Comparison of ENCODE assay signal across 17 cellular contexts in the genomic region with DNA sequence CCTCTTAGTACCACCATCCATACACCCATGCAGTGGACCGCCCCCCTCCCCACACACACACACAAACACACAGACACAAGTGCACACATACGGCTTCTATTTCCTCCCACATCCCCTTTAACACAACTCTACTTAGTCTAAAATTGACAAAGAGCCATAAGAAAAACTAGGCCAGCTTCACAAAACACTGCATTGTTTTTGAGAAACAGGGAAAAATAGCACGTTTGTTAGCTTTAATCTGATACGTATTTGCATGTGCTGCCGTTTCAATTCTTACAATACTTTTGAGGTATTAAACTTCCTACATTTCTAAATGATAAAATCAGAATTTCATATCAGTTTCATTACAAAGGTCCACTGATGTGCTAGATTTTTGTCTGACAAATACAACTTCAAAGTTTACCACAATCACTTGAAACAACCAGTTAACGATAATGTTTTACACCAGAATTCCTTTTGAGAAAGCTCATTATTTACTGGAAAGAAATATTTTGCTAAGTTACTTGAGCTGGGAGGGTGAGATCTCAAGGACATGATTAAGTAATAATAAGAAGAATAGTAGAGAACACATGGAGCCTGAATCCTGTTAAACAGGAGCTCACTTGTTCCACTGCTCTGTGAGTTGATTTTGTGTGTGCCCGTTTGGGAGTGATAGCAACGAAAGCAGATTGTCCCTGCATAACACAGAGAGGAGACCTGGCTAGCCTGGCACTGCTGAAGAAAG.
DNase-seq lines count a peak whose midpoint lies in the region; ATAC-seq, FAIRE-seq and TF ChIP-seq lines count a peak whose summit lies in the region.
"Had no signal": no experiment of that assay in that cellular context is flagged by ENCODE, and none has a peak within 500 bp of the region (broad histone marks: within the 10 kb centered on the region; RNA-seq: fewer than 3 reads in every experiment).

No MANE protein-coding gene starts in this region.

- H3K4me1 Mint-ChIP-seq in astrocyte (ENCODE audit: low read depth, unreplicated experiment): peaks cover 13% of the 10 kb centered on the region
- H3K4me1 Mint-ChIP-seq in activated T-helper 1 cell treated with anti-CD3 and anti-CD28 coated beads, Interleukin-12 subunit alpha, Interleukin-12 subunit beta, Interleukin-2, Interleukin-4 antibody, amounts not matched to agents 30 ng/mL and 10 ng/mL and 1 ng/mL, durations not matched to agents 14 hours and 24 hours and 36 hours (ENCODE audit: low read depth): peaks cover 18% of the 10 kb centered on the region
- peaks cover 20% of the 10 kb centered on the region for H3K4me1 Mint-ChIP-seq in activated CD4-positive, alpha-beta memory T cell treated with anti-CD3 and anti-CD28 coated beads, Interleukin-2, amount 10 ng/mL, durations not matched to agents 7 days and 5 days
- H3K4me1 Mint-ChIP-seq in GM23338: peaks cover 24% of the 10 kb centered on the region

- no peaks in the 10 kb centered on the region for H4K20me1 ChIP-seq in astrocyte (ENCODE audit: insufficient read depth, low read length)
- no peaks in the 10 kb centered on the region for H4K20me1 ChIP-seq in osteoblast (ENCODE audit: insufficient read depth, low read length)
- no peaks in the 10 kb centered on the region for H4K20me1 ChIP-seq in GM23338 (replicated peaks; ENCODE audit: insufficient read depth)

- H3K79me2 ChIP-seq in astrocyte (ENCODE audit: insufficient read depth, low read length): no peaks in the 10 kb centered on the region
- no peaks in the 10 kb centered on the region for H3K79me2 ChIP-seq in osteoblast (ENCODE audit: insufficient read depth, low read length)
- H3K79me2 ChIP-seq in GM23338 (replicated peaks; ENCODE audit: insufficient read depth): no peaks in the 10 kb centered on the region

- TF ChIP-seq CTCF in astrocyte (IDR thresholded peaks at IDR 0.05; ENCODE audit: insufficient read depth, low read depth, low read length): no peak
- no peak for TF ChIP-seq CTCF in gastroesophageal sphincter (IDR thresholded peaks at IDR 0.05)
- TF ChIP-seq CTCF in osteoblast (IDR thresholded peaks at IDR 0.05; ENCODE audit: extremely low read depth, low read depth, low read length): no peak
- TF ChIP-seq CTCF in GM23338 (conservative IDR thresholded peaks at IDR 0.05; ENCODE audit: low read depth in 2 of 2): no peak

- H3K36me3 ChIP-seq in astrocyte (ENCODE audit: insufficient read depth, low read length): no peaks in the 10 kb centered on the region
- no peaks in the 10 kb centered on the region for H3K36me3 ChIP-seq in gastroesophageal sphincter
- H3K36me3 ChIP-seq in osteoblast (ENCODE audit: insufficient read depth, low read length): no peaks in the 10 kb centered on the region
- H3K36me3 ChIP-seq in small intestine (ENCODE audit: control insufficient read depth in 2 of 2, insufficient read depth in 2 of 2, low read length in 2 of 2): no peaks in the 10 kb centered on the region
- H3K36me3 ChIP-seq in GM23338 (ENCODE audit: insufficient read depth): no peaks in the 10 kb centered on the region
- H3K36me3 ChIP-seq: HAP-1 had no signal

- no peak overlapping the region for H3K4me3 Mint-ChIP-seq in astrocyte (ENCODE audit: unreplicated experiment)
- no peak overlapping the region for H3K4me3 Mint-ChIP-seq in activated T-helper 1 cell treated with anti-CD3 and anti-CD28 coated beads, Interleukin-12 subunit alpha, Interleukin-12 subunit beta, Interleukin-2, Interleukin-4 antibody, amounts not matched to agents 30 ng/mL and 10 ng/mL and 1 ng/mL, durations not matched to agents 14 hours and 24 hours and 36 hours
- no peak overlapping the region for H3K4me3 Mint-ChIP-seq in activated CD4-positive, alpha-beta memory T cell treated with anti-CD3 and anti-CD28 coated beads, Interleukin-2, amount 10 ng/mL, durations not matched to agents 7 days and 5 days
- H3K4me3 Mint-ChIP-seq in GM23338: no peak overlapping the region
- H3K4me3 Mint-ChIP-seq: CD8-positive, alpha-beta memory T cell; central memory CD8-positive, alpha-beta T cell; nephron; T-cell had no signal

- H3F3A ChIP-seq in GM23338 (replicated peaks; ENCODE audit: low read depth): no peaks in the 10 kb centered on the region

- no peak for TF ChIP-seq EP300 in gastroesophageal sphincter (IDR thresholded peaks at IDR 0.05)

- no peak overlapping the region for H3K9ac ChIP-seq in astrocyte (ENCODE audit: low read length)

- FAIRE-seq in astrocyte (lab: Jason Lieb, UNC) (peak; percentile 45), small intestine (lab: Jason Lieb, UNC) (no peak)
- FAIRE-seq: frontal cortex had no signal

- H3K27ac Mint-ChIP-seq in astrocyte (ENCODE audit: unreplicated experiment) (no peak overlapping the region), GM23338 (no peak overlapping the region)
- no peak overlapping the region for H3K27ac Mint-ChIP-seq in activated T-helper 1 cell treated with anti-CD3 and anti-CD28 coated beads, Interleukin-12 subunit alpha, Interleukin-12 subunit beta, Interleukin-2, Interleukin-4 antibody, amounts not matched to agents 30 ng/mL and 10 ng/mL and 1 ng/mL, durations not matched to agents 14 hours and 24 hours and 36 hours
- H3K27ac Mint-ChIP-seq in activated CD4-positive, alpha-beta memory T cell treated with anti-CD3 and anti-CD28 coated beads, Interleukin-2, amount 10 ng/mL, durations not matched to agents 7 days and 5 days: no peak overlapping the region
- H3K27ac Mint-ChIP-seq: CD8-positive, alpha-beta memory T cell; T-cell had no signal

- peak; percentile 31 for ATAC-seq in gastroesophageal sphincter
- ATAC-seq in GM23338: no peak
- ATAC-seq: T-cell had no signal

- no peak for TF ChIP-seq POLR2A in gastroesophageal sphincter (IDR thresholded peaks at IDR 0.05)

- no peaks in the 10 kb centered on the region for H3K4me1 ChIP-seq in astrocyte (ENCODE audit: insufficient read depth, low read length)
- peaks cover 0 to 5% (median 0%) of the 10 kb centered on the region in 3 donors for H3K4me1 ChIP-seq in gastroesophageal sphincter
- H3K4me1 ChIP-seq in osteoblast (ENCODE audit: insufficient read depth, low read length): peaks cover 13% of the 10 kb centered on the region
- no peaks in the 10 kb centered on the region for H3K4me1 ChIP-seq in small intestine (ENCODE audit: control insufficient read depth in 2 of 2, insufficient read depth in 1 of 2, low read depth in 1 of 2, low read length in 1 of 2)
- H3K4me1 ChIP-seq in GM23338 (ENCODE audit: insufficient read depth): peaks cover 27% of the 10 kb centered on the region

- no peak overlapping the region for H3K4me2 ChIP-seq in astrocyte (ENCODE audit: low read length)
- H3K4me2 ChIP-seq in osteoblast (ENCODE audit: insufficient read depth, low read length): no peak overlapping the region
- H3K4me2 ChIP-seq in GM23338: no peak overlapping the region

- H3K27me3 ChIP-seq in astrocyte (ENCODE audit: insufficient read depth, low read length): no peaks in the 10 kb centered on the region
- H3K27me3 ChIP-seq in gastroesophageal sphincter: no peaks in the 10 kb centered on the region
- H3K27me3 ChIP-seq in osteoblast (ENCODE audit: insufficient read depth, low read length): no peaks in the 10 kb centered on the region
- no peaks in the 10 kb centered on the region for H3K27me3 ChIP-seq in small intestine (ENCODE audit: control insufficient read depth in 2 of 2, insufficient read depth in 2 of 2, low read length in 2 of 2)
- no peaks in the 10 kb centered on the region for H3K27me3 ChIP-seq in GM23338 (ENCODE audit: insufficient read depth)

- H3K27me3 Mint-ChIP-seq in astrocyte (ENCODE audit: low read depth, unreplicated experiment): no peaks in the 10 kb centered on the region
- H3K27me3 Mint-ChIP-seq in activated T-helper 1 cell treated with anti-CD3 and anti-CD28 coated beads, Interleukin-12 subunit alpha, Interleukin-12 subunit beta, Interleukin-2, Interleukin-4 antibody, amounts not matched to agents 30 ng/mL and 10 ng/mL and 1 ng/mL, durations not matched to agents 14 hours and 24 hours and 36 hours (ENCODE audit: insufficient read depth): no peaks in the 10 kb centered on the region
- H3K27me3 Mint-ChIP-seq in activated CD4-positive, alpha-beta memory T cell treated with anti-CD3 and anti-CD28 coated beads, Interleukin-2, amount 10 ng/mL, durations not matched to agents 7 days and 5 days: peaks cover 5% of the 10 kb centered on the region
- H3K27me3 Mint-ChIP-seq in GM23338 (ENCODE audit: insufficient read depth, low read depth, poor library complexity): peaks cover 2% of the 10 kb centered on the region

- DNase-seq in COLO829 (ENCODE audit: low spot score) (peak; percentile 56), astrocyte (ENCODE audit: low read depth) (peak; percentile 66), osteoblast (ENCODE audit: insufficient read length, low spot score, missing footprints) (no peak), small intestine (no peak), GM23338 (ENCODE audit: low spot score) (no peak)
- DNase-seq in activated T-helper 1 cell treated with anti-CD3 and anti-CD28 coated beads, Interleukin-12 subunit alpha, Interleukin-12 subunit beta, Interleukin-2, Interleukin-4 antibody, amounts not matched to agents 30 ng/mL and 10 ng/mL and 1 ng/mL, durations not matched to agents 14 hours and 24 hours and 36 hours (ENCODE audit: low spot score): no peak
- no peak for DNase-seq in activated CD4-positive, alpha-beta memory T cell treated with anti-CD3 and anti-CD28 coated beads, Interleukin-2, amount 10 ng/mL, durations not matched to agents 7 days and 5 days
- DNase-seq: activated CD4-positive, alpha-beta T cell treated with anti-CD3 and anti-CD28 coated beads, Interleukin-2, amount 50 U/mL, for 48 hours; CD8-positive, alpha-beta memory T cell; EL; T-cell had no signal

- intact Hi-C loops in activated T-helper 1 cell treated with anti-CD3 and anti-CD28 coated beads, Interleukin-12 subunit alpha, Interleukin-12 subunit beta, Interleukin-2, Interleukin-4 antibody, amounts not matched to agents 30 ng/mL and 10 ng/mL and 1 ng/mL, durations not matched to agents 14 hours and 24 hours and 36 hours (cut with micrococcal nuclease): loop anchor here (2.0 kb wide), 1 partner anchor 67 kb away; no protein-coding TSS in a partner anchor

- no peak overlapping the region for H3K4me3 ChIP-seq in astrocyte (ENCODE audit: insufficient read depth, low read depth, low read length)
- no peak overlapping the region for H3K4me3 ChIP-seq in gastroesophageal sphincter
- no peak overlapping the region for H3K4me3 ChIP-seq in osteoblast (ENCODE audit: insufficient read depth, low read length)
- no peak overlapping the region for H3K4me3 ChIP-seq in small intestine (ENCODE audit: low read depth in 1 of 2, low read length in 2 of 2)
- H3K4me3 ChIP-seq in GM23338: no peak overlapping the region
- H3K4me3 ChIP-seq: HAP-1 had no signal

- H3K9me3 ChIP-seq in astrocyte (ENCODE audit: insufficient read depth, low read depth, low read length) (no peaks in the 10 kb centered on the region), gastroesophageal sphincter (no peaks in the 10 kb centered on the region), osteoblast (ENCODE audit: low read depth, low read length) (no peaks in the 10 kb centered on the region), small intestine (ENCODE audit: control insufficient read depth, low read depth) (no peaks in the 10 kb centered on the region)
- H3K9me3 ChIP-seq: HAP-1 had no signal

- POLR2A ChIA-PET in activated CD4-positive, alpha-beta memory T cell treated with anti-CD3 and anti-CD28 coated beads, Interleukin-2, amount 10 ng/mL, durations not matched to agents 7 days and 5 days (lab: Charles Lee): no interaction called here

- H2AFZ ChIP-seq in astrocyte (ENCODE audit: low read depth, low read length): no peak overlapping the region
- peak overlapping the region; percentile 23 for H2AFZ ChIP-seq in osteoblast (ENCODE audit: low read length)
- no peak overlapping the region; the same call in 1 of the 2 replicates for H2AFZ ChIP-seq in GM23338

- H3K9me2 ChIP-seq in GM23338 (ENCODE audit: insufficient read depth): no peaks in the 10 kb centered on the region

- H3K9me3 Mint-ChIP-seq in astrocyte (ENCODE audit: unreplicated experiment): peaks cover under 1% of the 10 kb centered on the region
- H3K9me3 Mint-ChIP-seq in activated T-helper 1 cell treated with anti-CD3 and anti-CD28 coated beads, Interleukin-12 subunit alpha, Interleukin-12 subunit beta, Interleukin-2, Interleukin-4 antibody, amounts not matched to agents 30 ng/mL and 10 ng/mL and 1 ng/mL, durations not matched to agents 14 hours and 24 hours and 36 hours: no peaks in the 10 kb centered on the region
- H3K9me3 Mint-ChIP-seq in activated CD4-positive, alpha-beta memory T cell treated with anti-CD3 and anti-CD28 coated beads, Interleukin-2, amount 10 ng/mL, durations not matched to agents 7 days and 5 days: no peaks in the 10 kb centered on the region
- no peaks in the 10 kb centered on the region for H3K9me3 Mint-ChIP-seq in GM23338
- H3K9me3 Mint-ChIP-seq: CD8-positive, alpha-beta memory T cell; central memory CD8-positive, alpha-beta T cell; nephron; T-cell had no signal

- CTCF ChIA-PET in activated CD4-positive, alpha-beta memory T cell treated with anti-CD3 and anti-CD28 coated beads, Interleukin-2, amount 10 ng/mL, durations not matched to agents 7 days and 5 days (lab: Charles Lee): interaction anchor here (0.9 kb wide), 1 partner anchor 39 kb away, joined by 3 read pairs; no protein-coding TSS in a partner anchor

- H3K27ac ChIP-seq in astrocyte (ENCODE audit: low read depth, low read length) (no peak overlapping the region), gastroesophageal sphincter (no peak overlapping the region), osteoblast (ENCODE audit: low read depth, low read length) (no peak overlapping the region), small intestine (ENCODE audit: low read depth in 1 of 2, low read length in 1 of 2) (no peak overlapping the region), GM23338 (ENCODE audit: low read depth) (no peak overlapping the region)
- H3K27ac ChIP-seq: RWPE1 had no signal

- H3K36me3 Mint-ChIP-seq in astrocyte (ENCODE audit: low read depth, unreplicated experiment) (no peaks in the 10 kb centered on the region), GM23338 (ENCODE audit: low read depth) (no peaks in the 10 kb centered on the region)
- no peaks in the 10 kb centered on the region for H3K36me3 Mint-ChIP-seq in activated T-helper 1 cell treated with anti-CD3 and anti-CD28 coated beads, Interleukin-12 subunit alpha, Interleukin-12 subunit beta, Interleukin-2, Interleukin-4 antibody, amounts not matched to agents 30 ng/mL and 10 ng/mL and 1 ng/mL, durations not matched to agents 14 hours and 24 hours and 36 hours (ENCODE audit: low read depth)
- no peaks in the 10 kb centered on the region for H3K36me3 Mint-ChIP-seq in activated CD4-positive, alpha-beta memory T cell treated with anti-CD3 and anti-CD28 coated beads, Interleukin-2, amount 10 ng/mL, durations not matched to agents 7 days and 5 days (ENCODE audit: low read depth)
- H3K36me3 Mint-ChIP-seq: CD8-positive, alpha-beta memory T cell; T-cell had no signal

- 64 to 72% methylated on average over 6 to 8 of the region's 8 CpGs for WGBS in gastroesophageal sphincter (ENCODE audit: low coverage in 1 of 2), 2 donors
- 55 to 82% (median 73%) methylated on average over 8 of the region's 8 CpGs for WGBS in small intestine, 3 donors

Comparison
In these comparisons a context has a peak if more than half of its experiments do, and no peak if none do; other contexts are left out.
1. DNase-seq: peak in COLO829 (single experiment) and astrocyte (single experiment); none in osteoblast (single experiment), activated T-helper 1 cell treated with anti-CD3 and anti-CD28 coated beads, Interleukin-12 subunit alpha, Interleukin-12 subunit beta, Interleukin-2, Interleukin-4 antibody, amounts not matched to agents 30 ng/mL and 10 ng/mL and 1 ng/mL, durations not matched to agents 14 hours and 24 hours and 36 hours (single experiment), small intestine (single experiment), activated CD4-positive, alpha-beta memory T cell treated with anti-CD3 and anti-CD28 coated beads, Interleukin-2, amount 10 ng/mL, durations not matched to agents 7 days and 5 days (single experiment) and GM23338 (single experiment).